ENCODE assay signal across 9 cellular contexts in the genomic region with DNA sequence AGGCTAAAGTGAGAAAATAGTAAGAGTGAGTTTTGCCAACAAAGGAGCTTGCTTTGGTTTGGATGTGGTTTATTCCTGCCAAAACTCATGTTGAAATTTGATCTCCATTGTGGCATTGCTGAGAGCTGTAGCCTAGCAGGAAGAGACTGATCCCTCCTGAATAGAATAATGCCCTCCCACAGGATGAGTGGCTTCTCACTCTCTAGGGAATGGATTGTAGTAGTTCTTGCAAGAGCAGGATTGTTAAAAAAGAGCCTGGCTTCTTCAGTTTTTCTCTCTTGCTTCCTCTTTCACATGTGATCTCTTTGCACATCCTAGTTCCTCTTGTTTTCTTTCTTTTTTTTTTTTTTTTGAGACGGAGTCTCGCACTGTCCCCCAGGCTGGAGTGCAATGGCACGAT. TPM values are rescaled to one million over a fixed set of nuclear protein-coding genes. Genes with fewer than 3 reads are reported as not detected.
DNase-seq lines count a peak whose midpoint lies in the region; ATAC-seq, FAIRE-seq and TF ChIP-seq lines count a peak whose summit lies in the region.
"Had no signal": no experiment of that assay in that cellular context is flagged by ENCODE, and none has a peak within 500 bp of the region (broad histone marks: within the 10 kb centered on the region; RNA-seq: fewer than 3 reads in every experiment).

No MANE protein-coding gene starts in this region.

- POLR2A ChIA-PET in GM12878 (lab: Charles Lee), result interaction anchor here (0.7 kb wide), 1 partner anchor 523 kb away, joined by 3 read pairs; a partner anchor contains a TSS

- SMC1A ChIA-PET in GM12878 (lab: Charles Lee; ENCODE audit: uncharacterized antibody, unreplicated experiment), result interaction anchor here (0.9 to 2.5 kb wide), 3 partner anchors 10 to 58 kb away, joined by 3 to 10 read pairs (median 5); no protein-coding TSS in a partner anchor

- no peaks in the 10 kb centered on the region for H4K20me1 ChIP-seq in GM12878 (ENCODE audit: control insufficient read depth, insufficient read depth)

- no TSS peak for BruUV-seq in GM12878 (replicated peaks; lab: Mats Ljungman, UMichigan)

- H3K27me3 ChIP-seq in H7 (ENCODE audit: control insufficient read depth, insufficient read depth, low read length), result no peaks in the 10 kb centered on the region
- H3K27me3 ChIP-seq in GM12878 (replicated peaks in 1 of 2; ENCODE audit: control insufficient read depth in 2 of 2, insufficient read depth in 2 of 2, low read length in 1 of 2), result no peaks in the 10 kb centered on the region
- H3K27me3 ChIP-seq in small intestine (ENCODE audit: control insufficient read depth in 2 of 2, insufficient read depth in 2 of 2, low read length in 2 of 2), result no peaks in the 10 kb centered on the region

- no peak for TF ChIP-seq RAD21 in GM12878 (IDR thresholded peaks at IDR 0.05; ENCODE audit: insufficient read depth, low read depth, low read length)

- WGBS in GM12878 (ENCODE audit: insufficient coverage, insufficient replicate concordance, low lambda C conversion rate, missing lambda C conversion rate), result 0% methylated on average over 1 of the region's 3 CpGs
- 85 to 89% (median 86%) methylated on average over 3 of the region's 3 CpGs for WGBS in small intestine, 3 donors

- no peak overlapping the region for H3K9ac ChIP-seq in GM12878 (ENCODE audit: control insufficient read depth, insufficient read depth, low read length)

- no peak overlapping the region for H2AFZ ChIP-seq in GM12878 (ENCODE audit: control insufficient read depth, low read depth, low read length)

- TF ChIP-seq EP300 in GM12878 (IDR thresholded peaks at IDR 0.05; ENCODE audit: borderline replicate concordance in 1 of 2, control insufficient read depth in 1 of 2, low read depth in 2 of 2, low read length in 2 of 2), result no peak

- TF ChIP-seq CTCF in GM12878 (IDR thresholded peaks at IDR 0.05 in 2 of 3, conservative IDR thresholded peaks at IDR 0.05 in 1 of 3; ENCODE audit: control insufficient read depth in 2 of 3, extremely low read depth in 1 of 3, insufficient read depth in 1 of 3, low read depth in 3 of 3, low read length in 3 of 3), result no peak

- FAIRE-seq in GM12878 (lab: Jason Lieb, UNC) (no peak), small intestine (lab: Jason Lieb, UNC) (no peak)

- H3K4me1 ChIP-seq in GM12878 (ENCODE audit: control insufficient read depth, insufficient read depth, low read length) (no peaks in the 10 kb centered on the region), small intestine (ENCODE audit: control insufficient read depth in 2 of 2, insufficient read depth in 1 of 2, low read depth in 1 of 2, low read length in 1 of 2) (no peaks in the 10 kb centered on the region)

- intact Hi-C loops in GM12878 (cut with micrococcal nuclease; ENCODE audit: unreplicated experiment), result no loop called here

- no peaks in the 10 kb centered on the region for H3K36me3 ChIP-seq in H7 (replicated peaks; ENCODE audit: control insufficient read depth, insufficient read depth, low read length)
- H3K36me3 ChIP-seq in GM12878 (ENCODE audit: control insufficient read depth in 2 of 2, insufficient read depth in 2 of 2, low read length in 1 of 2), result no peaks in the 10 kb centered on the region
- H3K36me3 ChIP-seq in small intestine (ENCODE audit: control insufficient read depth in 2 of 2, insufficient read depth in 2 of 2, low read length in 2 of 2), result peaks cover 0 to 5% of the 10 kb centered on the region in 2 donors

- H3K79me2 ChIP-seq in GM12878 (ENCODE audit: control insufficient read depth, insufficient read depth, low read length), result no peaks in the 10 kb centered on the region

- CTCF ChIA-PET in GM12878 (lab: Yijun Ruan, JAX), result interaction anchor here (0.7 to 2.1 kb wide), 3 partner anchors 22 to 737 kb away, joined by 3 to 11 read pairs (median 3); no protein-coding TSS in a partner anchor

- H3K9me3 ChIP-seq in GM12878 (replicated peaks; ENCODE audit: control insufficient read depth, insufficient read depth, low read length) (no peaks in the 10 kb centered on the region), small intestine (ENCODE audit: control insufficient read depth, low read depth) (no peaks in the 10 kb centered on the region)

- no peak for TF ChIP-seq POLR2A in GM12878 (IDR thresholded peaks at IDR 0.05; ENCODE audit: low read depth, low read length)

- H3K4me2 ChIP-seq in GM12878 (ENCODE audit: control insufficient read depth, insufficient read depth), result no peak overlapping the region

- no peak overlapping the region for H3K4me3 ChIP-seq in H7 (ENCODE audit: insufficient read depth, low read depth, low read length)
- no peak overlapping the region for H3K4me3 ChIP-seq in GM12878
- H3K4me3 ChIP-seq in small intestine (ENCODE audit: low read depth in 1 of 2, low read length in 2 of 2), result no peak overlapping the region
- H3K4me3 ChIP-seq: skin epidermis had no signal

- RAD21 ChIA-PET in GM12878 (lab: Charles Lee; ENCODE audit: unreplicated experiment), result interaction anchor here (0.6 to 2.1 kb wide), 2 partner anchors 59 to 624 kb away, joined by 3 to 6 read pairs; no protein-coding TSS in a partner anchor

- in situ Hi-C loops in GM12878 (cut with MboI), result loop anchor here (5.0 kb wide), 1 partner anchor 620 kb away; no protein-coding TSS in a partner anchor

- no peak overlapping the region for H3K27ac ChIP-seq in GM12878 (ENCODE audit: control insufficient read depth, insufficient read depth)
- no peak overlapping the region for H3K27ac ChIP-seq in small intestine (ENCODE audit: low read depth in 1 of 2, low read length in 1 of 2)
- H3K27ac ChIP-seq: skin epidermis had no signal

- DNase-seq in H7 (peak; percentile 1), NCI-H2107 (lab: John Stamatoyannopoulos, UW) (peak; percentile 68), GM12878 (ENCODE audit: low read depth, low spot score) (no peak), myocyte (ENCODE audit: low read depth) (peak; percentile 74), NK-92 (lab: John Stamatoyannopoulos, UW; ENCODE audit: unreplicated experiment) (no peak), occipital lobe (lab: John Stamatoyannopoulos, UW) (no peak), SW 1271 (lab: John Stamatoyannopoulos, UW) (no peak), small intestine (no peak)

- peak; percentile 44 for ATAC-seq in GM12878

TF ChIP-seq in GM12878, 131 proteins besides CTCF, POLR2A, EP300 and RAD21:
- peak in 1 of 2 experiments; percentile 26; a peak in 1 of 4 replicates for TF ChIP-seq IKZF2 (IDR thresholded peaks at IDR 0.05)
- no peak for TF ChIP-seq TCF7 (IDR thresholded peaks at IDR 0.05; ENCODE audit: borderline replicate concordance)
- TF ChIP-seq, protein P1, sequence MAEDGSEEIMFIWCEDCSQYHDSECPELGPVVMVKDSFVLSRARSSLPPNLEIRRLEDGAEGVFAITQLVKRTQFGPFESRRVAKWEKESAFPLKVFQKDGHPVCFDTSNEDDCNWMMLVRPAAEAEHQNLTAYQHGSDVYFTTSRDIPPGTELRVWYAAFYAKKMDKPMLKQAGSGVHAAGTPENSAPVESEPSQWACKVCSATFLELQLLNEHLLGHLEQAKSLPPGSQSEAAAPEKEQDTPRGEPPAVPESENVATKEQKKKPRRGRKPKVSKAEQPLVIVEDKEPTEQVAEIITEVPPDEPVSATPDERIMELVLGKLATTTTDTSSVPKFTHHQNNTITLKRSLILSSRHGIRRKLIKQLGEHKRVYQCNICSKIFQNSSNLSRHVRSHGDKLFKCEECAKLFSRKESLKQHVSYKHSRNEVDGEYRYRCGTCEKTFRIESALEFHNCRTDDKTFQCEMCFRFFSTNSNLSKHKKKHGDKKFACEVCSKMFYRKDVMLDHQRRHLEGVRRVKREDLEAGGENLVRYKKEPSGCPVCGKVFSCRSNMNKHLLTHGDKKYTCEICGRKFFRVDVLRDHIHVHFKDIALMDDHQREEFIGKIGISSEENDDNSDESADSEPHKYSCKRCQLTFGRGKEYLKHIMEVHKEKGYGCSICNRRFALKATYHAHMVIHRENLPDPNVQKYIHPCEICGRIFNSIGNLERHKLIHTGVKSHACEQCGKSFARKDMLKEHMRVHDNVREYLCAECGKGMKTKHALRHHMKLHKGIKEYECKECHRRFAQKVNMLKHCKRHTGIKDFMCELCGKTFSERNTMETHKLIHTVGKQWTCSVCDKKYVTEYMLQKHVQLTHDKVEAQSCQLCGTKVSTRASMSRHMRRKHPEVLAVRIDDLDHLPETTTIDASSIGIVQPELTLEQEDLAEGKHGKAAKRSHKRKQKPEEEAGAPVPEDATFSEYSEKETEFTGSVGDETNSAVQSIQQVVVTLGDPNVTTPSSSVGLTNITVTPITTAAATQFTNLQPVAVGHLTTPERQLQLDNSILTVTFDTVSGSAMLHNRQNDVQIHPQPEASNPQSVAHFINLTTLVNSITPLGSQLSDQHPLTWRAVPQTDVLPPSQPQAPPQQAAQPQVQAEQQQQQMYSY (CRISPR knock-in tag; IDR thresholded peaks at IDR 0.05), result no peak
- TF ChIP-seq ZZZ3 (IDR thresholded peaks at IDR 0.05; ENCODE audit: control insufficient read depth, insufficient read length, low read depth), result no peak

RNA-seq across cellular contexts. Expression of a gene that starts 34.4 kb away (rescaled TPM):
- 0.59 and 4.4 TPM in 2 replicates for total RNA-seq in H7 (2014; rRNA removed; shearing (Covaris generic))
- total RNA-seq in GM12878 (2013; cell fraction: nucleolus; rRNA removed), result 0.76 and 0.84 TPM in 2 replicates
- 0.23 and 0.98 TPM in 2 replicates for total RNA-seq in GM12878 (2014; rRNA removed)
- total RNA-seq in GM12878 (2014; rRNA removed; fragmentation: Illumina TruSeq; extraction: Trizol), result 0.37 and 0.45 TPM in 2 replicates
- 1.4 TPM in 2 replicates for total RNA-seq in GM12878 (2021)
- polyA plus RNA-seq in GM12878 (2011; ENCODE audit: low read depth), result 0.07 TPM
- polyA plus RNA-seq in GM12878 (2011; rRNA removed), result 2.1 and 5.4 TPM in 2 replicates
- polyA plus RNA-seq in GM12878 (2011; cell fraction: cytosol; rRNA removed), result 0.22 and 0.50 TPM in 2 replicates
- polyA plus RNA-seq in GM12878 (2011; cell fraction: nucleus; rRNA removed), result 1.5 and 3.7 TPM in 2 replicates
- 0.53 and 0.87 TPM in 2 replicates for polyA plus RNA-seq in GM12878 (2012)
- 0.87 and 2.3 TPM in 2 replicates for polyA plus RNA-seq in GM12878 (2014; fragmentation: Illumina TruSeq; extraction: Trizol)
- polyA plus RNA-seq in GM12878 (2014; fragmentation: Nextera tagmentation; extraction: Ambion mirVana), result under 1 TPM; 0.26 to 0.79 TPM
- polyA plus RNA-seq in GM12878 (2014; rRNA removed), result 0.72 and 1.2 TPM in 2 replicates
- polyA plus RNA-seq in GM12878 (2016; fragmentation: Nextera tagmentation; extraction: Ambion mirVana), result 1 to 10 TPM in 1 of 2 experiments, under 1 TPM in 1; 0.94 to 1.5 TPM
- polyA minus RNA-seq in GM12878 (2011; rRNA and poly(A)+ RNA removed), result 5.6 and 8.1 TPM in 2 replicates
- polyA minus RNA-seq in GM12878 (2011; cell fraction: cytosol; rRNA and poly(A)+ RNA removed), result 2.2 TPM in 1 of 2 replicates, not detected in the other
- polyA minus RNA-seq in GM12878 (2011; cell fraction: nucleus; rRNA and poly(A)+ RNA removed), result 0.36 and 0.57 TPM in 2 replicates
- total RNA-seq in myocyte, result 0.99 and 2.4 TPM in 2 replicates
- 0.45 TPM for polyA plus RNA-seq in myocyte (2012)
- 1.7 TPM for total RNA-seq in occipital lobe
- polyA plus RNA-seq in small intestine, result 10 to 100 TPM in 2 of 3 donors, 1 to 10 TPM in 1; 3.8 to 32.2 (median 21.1) TPM

Comparison
In these comparisons a context has a peak if more than half of its experiments do, and no peak if none do; other contexts are left out.
1. DNase-seq: peak in H7 (single experiment), NCI-H2107 (single experiment) and myocyte (single experiment); none in GM12878 (single experiment), NK-92 (single experiment), occipital lobe (single experiment), SW 1271 (0 of 2) and small intestine (single experiment).